1 cellular context compared by ENCODE assay signal in the genomic region with DNA sequence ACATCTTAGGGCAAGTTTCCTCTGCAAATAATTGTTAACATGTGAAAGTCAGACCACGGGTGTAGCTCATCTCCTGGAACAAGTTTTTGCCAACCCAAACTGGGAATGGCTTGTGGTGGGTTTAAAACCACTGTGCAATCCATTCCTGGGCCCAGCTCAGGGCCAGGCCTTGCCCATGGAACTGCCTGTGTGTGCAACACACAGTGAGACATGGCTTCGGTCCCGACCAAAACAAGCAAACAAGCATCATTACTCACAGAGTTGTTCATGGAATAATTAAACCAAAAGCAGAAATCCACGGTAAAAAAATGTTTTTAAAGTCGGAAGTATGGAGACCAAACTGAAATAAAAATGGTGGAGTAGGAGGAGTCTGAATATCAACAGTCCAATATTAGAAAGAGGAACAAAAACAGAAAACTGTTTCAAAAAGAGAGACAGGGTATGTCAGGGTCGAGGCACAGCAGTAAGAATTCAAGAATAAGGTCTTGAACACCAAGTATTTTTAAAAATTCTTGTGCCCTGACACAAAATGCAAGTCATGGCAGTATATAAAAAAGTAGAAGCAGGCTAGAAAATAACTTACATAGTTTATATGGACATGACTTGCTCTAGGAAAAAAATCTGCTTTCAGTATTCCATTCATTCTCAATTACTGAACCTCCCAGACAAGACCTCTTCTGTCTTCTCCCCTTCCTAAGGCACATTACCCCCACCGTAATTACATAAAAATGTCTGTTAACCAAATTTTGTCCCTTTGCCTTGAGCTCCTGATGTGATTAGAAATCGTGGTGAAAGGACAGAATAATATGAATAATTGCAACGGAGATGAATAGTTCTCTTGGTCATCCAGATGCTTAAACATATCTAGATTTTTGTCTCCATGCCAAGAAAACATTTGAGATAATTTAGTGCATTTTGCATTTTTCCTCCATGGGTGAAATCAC.
TF ChIP-seq lines count a peak whose summit lies in the region.

No MANE protein-coding gene starts in this region.

TF ChIP-seq in HepG2, 621 proteins besides CTCF, POLR2A, EP300 and RAD21 (continued from another document):
- TF ChIP-seq, protein P1, sequence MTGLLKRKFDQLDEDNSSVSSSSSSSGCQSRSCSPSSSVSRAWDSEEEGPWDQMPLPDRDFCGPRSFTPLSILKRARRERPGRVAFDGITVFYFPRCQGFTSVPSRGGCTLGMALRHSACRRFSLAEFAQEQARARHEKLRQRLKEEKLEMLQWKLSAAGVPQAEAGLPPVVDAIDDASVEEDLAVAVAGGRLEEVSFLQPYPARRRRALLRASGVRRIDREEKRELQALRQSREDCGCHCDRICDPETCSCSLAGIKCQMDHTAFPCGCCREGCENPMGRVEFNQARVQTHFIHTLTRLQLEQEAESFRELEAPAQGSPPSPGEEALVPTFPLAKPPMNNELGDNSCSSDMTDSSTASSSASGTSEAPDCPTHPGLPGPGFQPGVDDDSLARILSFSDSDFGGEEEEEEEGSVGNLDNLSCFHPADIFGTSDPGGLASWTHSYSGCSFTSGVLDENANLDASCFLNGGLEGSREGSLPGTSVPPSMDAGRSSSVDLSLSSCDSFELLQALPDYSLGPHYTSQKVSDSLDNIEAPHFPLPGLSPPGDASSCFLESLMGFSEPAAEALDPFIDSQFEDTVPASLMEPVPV (CRISPR knock-in tag; IDR thresholded peaks at IDR 0.05) = no peak
- TF ChIP-seq ZNF547 (CRISPR knock-in tag; IDR thresholded peaks at IDR 0.05) = no peak
- TF ChIP-seq, protein P2, sequence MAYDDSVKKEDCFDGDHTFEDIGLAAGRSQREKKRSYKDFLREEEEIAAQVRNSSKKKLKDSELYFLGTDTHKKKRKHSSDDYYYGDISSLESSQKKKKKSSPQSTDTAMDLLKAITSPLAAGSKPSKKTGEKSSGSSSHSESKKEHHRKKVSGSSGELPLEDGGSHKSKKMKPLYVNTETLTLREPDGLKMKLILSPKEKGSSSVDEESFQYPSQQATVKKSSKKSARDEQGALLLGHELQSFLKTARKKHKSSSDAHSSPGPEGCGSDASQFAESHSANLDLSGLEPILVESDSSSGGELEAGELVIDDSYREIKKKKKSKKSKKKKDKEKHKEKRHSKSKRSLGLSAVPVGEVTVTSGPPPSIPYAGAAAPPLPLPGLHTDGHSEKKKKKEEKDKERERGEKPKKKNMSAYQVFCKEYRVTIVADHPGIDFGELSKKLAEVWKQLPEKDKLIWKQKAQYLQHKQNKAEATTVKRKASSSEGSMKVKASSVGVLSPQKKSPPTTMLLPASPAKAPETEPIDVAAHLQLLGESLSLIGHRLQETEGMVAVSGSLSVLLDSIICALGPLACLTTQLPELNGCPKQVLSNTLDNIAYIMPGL (CRISPR knock-in tag; IDR thresholded peaks at IDR 0.05; ENCODE audit: borderline replicate concordance in 1 of 2, low read depth in 1 of 2) = no peak
